Comparison of ENCODE assay signal across 8 cellular contexts in genomic region chr5:75335952-75336624, GRCh38. TPM values are rescaled to one million over a fixed set of nuclear protein-coding genes. Genes with fewer than 3 reads are reported as not detected.
DNase-seq lines count a peak whose midpoint lies in the region; ATAC-seq, FAIRE-seq and TF ChIP-seq lines count a peak whose summit lies in the region.

No MANE protein-coding gene starts in this region.

- H3K9ac ChIP-seq in KMS-11 (peak overlapping the region; percentile 64), endocrine pancreas (ENCODE audit: control insufficient read depth, insufficient read depth, low read length) (peak overlapping the region; percentile 73), mesenchymal stem cell (ENCODE audit: low read length) (peak overlapping the region; percentile 87)

- POLR2A ChIA-PET in RWPE1 (lab: Yijun Ruan, JAX; ENCODE audit: low non-redundant PET), result interaction anchor here (1.0 kb wide), 1 partner anchor 99 kb away, joined by 5 read pairs; the partner anchor contains the start of gene ANKRD31

- H3K79me1 ChIP-seq in mesenchymal stem cell (replicated peaks; ENCODE audit: low read length, poor library complexity, severe bottlenecking), result no peaks in the 10 kb centered on the region

- no peaks in the 10 kb centered on the region for H3K27me3 Mint-ChIP-seq in activated CD4-positive, alpha-beta T cell treated with anti-CD3 and anti-CD28 coated beads, Interleukin-2, amount 10 ng/mL, durations not matched to agents 24 days and 14 days

- peak; percentile 62 for ATAC-seq in upper lobe of right lung

- peak overlapping the region; percentile 21 for H4K8ac ChIP-seq in mesenchymal stem cell (ENCODE audit: low read length)

- H3K36me3 Mint-ChIP-seq in activated CD4-positive, alpha-beta T cell treated with anti-CD3 and anti-CD28 coated beads, Interleukin-2, amount 10 ng/mL, durations not matched to agents 24 days and 14 days (ENCODE audit: low read depth), result peaks cover 16% of the 10 kb centered on the region

- H3K4me1 ChIP-seq in KMS-11 (ENCODE audit: low read depth, poor library complexity, severe bottlenecking), result peaks cover 22% of the 10 kb centered on the region
- H3K4me1 ChIP-seq in endocrine pancreas (ENCODE audit: control insufficient read depth, insufficient read depth, low read length), result peaks cover 16% of the 10 kb centered on the region
- no peaks in the 10 kb centered on the region for H3K4me1 ChIP-seq in mesenchymal stem cell (ENCODE audit: control insufficient read depth, insufficient read depth, low read depth, low read length)
- H3K4me1 ChIP-seq in upper lobe of right lung, result peaks cover 6% of the 10 kb centered on the region

- H3K4me2 ChIP-seq in KMS-11 (peak overlapping the region; percentile 38), mesenchymal stem cell (ENCODE audit: low read length, poor library complexity, severe bottlenecking) (peak overlapping the region; percentile 84)

- H2BK5ac ChIP-seq in mesenchymal stem cell (ENCODE audit: low read depth, low read length, poor library complexity, severe bottlenecking), result no peak overlapping the region

- peak overlapping the region; percentile 75 to 81 for H3K18ac ChIP-seq in mesenchymal stem cell (ENCODE audit: low read depth in 1 of 2, low read length in 2 of 2)

- no peaks in the 10 kb centered on the region for H3K9me3 Mint-ChIP-seq in activated CD4-positive, alpha-beta T cell treated with anti-CD3 and anti-CD28 coated beads, Interleukin-2, amount 10 ng/mL, durations not matched to agents 24 days and 14 days

- H2BK120ac ChIP-seq in mesenchymal stem cell (ENCODE audit: low read depth, low read length), result no peak overlapping the region

- peak; percentile 63 for FAIRE-seq in GM18507 (lab: Jason Lieb, UNC)

- H3K27ac Mint-ChIP-seq in activated CD4-positive, alpha-beta T cell treated with anti-CD3 and anti-CD28 coated beads, Interleukin-2, amount 10 ng/mL, durations not matched to agents 24 days and 14 days, result no peak overlapping the region

- no peaks in the 10 kb centered on the region for H4K20me1 ChIP-seq in KMS-11 (ENCODE audit: insufficient read depth)

- WGBS in mesenchymal stem cell, result 19% methylated on average over 13 of the region's 13 CpGs

- H2BK12ac ChIP-seq in mesenchymal stem cell (ENCODE audit: low read length in 2 of 2), result peak overlapping the region; percentile 28 to 34

- H3K23ac ChIP-seq in mesenchymal stem cell (ENCODE audit: low read length in 2 of 2), result peak overlapping the region in 1 of 2 experiments; percentile 85

- H3K9me3 ChIP-seq in endocrine pancreas (ENCODE audit: control insufficient read depth, low read length) (no peaks in the 10 kb centered on the region), mesenchymal stem cell (ENCODE audit: control insufficient read depth, low read length) (no peaks in the 10 kb centered on the region), upper lobe of right lung (no peaks in the 10 kb centered on the region)

- CTCF ChIA-PET in RWPE1 (lab: Yijun Ruan, JAX), result interaction anchor here (1.2 to 1.3 kb wide), 3 partner anchors 38 to 100 kb away, joined by 3 to 7 read pairs (median 3); partner anchors contain the start of gene ANKRD31

- no peak overlapping the region for H4K91ac ChIP-seq in mesenchymal stem cell (ENCODE audit: low read length)

- H2AFZ ChIP-seq in KMS-11 (ENCODE audit: low read depth) (peak overlapping the region; percentile 88), mesenchymal stem cell (ENCODE audit: low read depth, low read length) (peak overlapping the region; percentile 77)

- peak; percentile 72 for DNase-seq in AG08396 (ENCODE audit: low spot score)
- no peak for DNase-seq in GM18507 (ENCODE audit: extremely low spot score, insufficient read length, low read depth)
- DNase-seq in RWPE1 (ENCODE audit: low spot score), result peak; percentile 62
- peak; percentile 95 for DNase-seq in mesenchymal stem cell
- no peak for DNase-seq in upper lobe of right lung
- no peak for DNase-seq in activated CD4-positive, alpha-beta T cell treated with anti-CD3 and anti-CD28 coated beads, Interleukin-2, amount 10 ng/mL, durations not matched to agents 24 days and 14 days

- H3K27ac ChIP-seq in KMS-11 (peak overlapping the region; percentile 70), RWPE1 (peak overlapping the region; percentile 95), mesenchymal stem cell (ENCODE audit: low read length, poor library complexity, severe bottlenecking) (peak overlapping the region; percentile 96), upper lobe of right lung (peak overlapping the region; percentile 89)

- H3K79me2 ChIP-seq in KMS-11 (ENCODE audit: insufficient read depth, low read depth), result peaks cover 38% of the 10 kb centered on the region

- peak overlapping the region; percentile 55 for H2BK15ac ChIP-seq in mesenchymal stem cell (ENCODE audit: low read depth, poor library complexity, severe bottlenecking)

- intact Hi-C loops in upper lobe of right lung (cut with DNase I), result no loop called here
- intact Hi-C loops in activated CD4-positive, alpha-beta T cell treated with anti-CD3 and anti-CD28 coated beads, Interleukin-2, amount 10 ng/mL, durations not matched to agents 24 days and 14 days (cut with micrococcal nuclease), result loop anchor here (1.0 to 5.0 kb wide), 12 partner anchors 11 to 931 kb away; partner anchors contain the start of genes CERT1, GCNT4, GFM2 and NSA2

- no peak; the same call in 1 of the 2 replicates for TF ChIP-seq CTCF in KMS-11 (conservative IDR thresholded peaks at IDR 0.05; ENCODE audit: low read depth, low read length)
- TF ChIP-seq CTCF in RWPE1 (conservative IDR thresholded peaks at IDR 0.05; ENCODE audit: low read depth), result no peak
- peak; percentile 24 for TF ChIP-seq CTCF in upper lobe of right lung (IDR thresholded peaks at IDR 0.05)

- no peaks in the 10 kb centered on the region for H3K27me3 ChIP-seq in KMS-11 (ENCODE audit: insufficient read depth, low read depth)
- H3K27me3 ChIP-seq in endocrine pancreas (ENCODE audit: control insufficient read depth, insufficient read depth, low read length), result no peaks in the 10 kb centered on the region
- H3K27me3 ChIP-seq in mesenchymal stem cell (ENCODE audit: control insufficient read depth in 1 of 2, insufficient read depth in 1 of 2, low read length in 2 of 2), result no peaks in the 10 kb centered on the region
- no peaks in the 10 kb centered on the region for H3K27me3 ChIP-seq in upper lobe of right lung

- no peak overlapping the region for H3K4me3 Mint-ChIP-seq in activated CD4-positive, alpha-beta T cell treated with anti-CD3 and anti-CD28 coated beads, Interleukin-2, amount 10 ng/mL, durations not matched to agents 24 days and 14 days

- H3K4ac ChIP-seq in mesenchymal stem cell (ENCODE audit: low read depth in 1 of 2, low read length in 2 of 2), result peak overlapping the region in 1 of 2 experiments; percentile 88

- no peak overlapping the region for H2AK5ac ChIP-seq in mesenchymal stem cell (ENCODE audit: low read length, severe bottlenecking)

- H3K36me3 ChIP-seq in KMS-11 (ENCODE audit: insufficient read depth) (no peaks in the 10 kb centered on the region), endocrine pancreas (ENCODE audit: control insufficient read depth, insufficient read depth, low read length) (no peaks in the 10 kb centered on the region), mesenchymal stem cell (ENCODE audit: control insufficient read depth in 1 of 2, insufficient read depth in 2 of 2, low read depth in 1 of 2, low read length in 2 of 2) (peaks cover 0 to 5% of the 10 kb centered on the region in 2 experiments), upper lobe of right lung (no peaks in the 10 kb centered on the region)

- no peak overlapping the region for H3K4me3 ChIP-seq in KMS-11 (IDR thresholded peaks at IDR 0.05; ENCODE audit: insufficient read depth, low read depth, low read length)
- H3K4me3 ChIP-seq in endocrine pancreas (ENCODE audit: control insufficient read depth, insufficient read depth, low read length), result peak overlapping the region; percentile 76
- peak overlapping the region; percentile 67 to 84 for H3K4me3 ChIP-seq in mesenchymal stem cell (ENCODE audit: insufficient read depth in 1 of 2, low read depth in 1 of 2, low read length in 2 of 2)
- peak overlapping the region; percentile 70 for H3K4me3 ChIP-seq in upper lobe of right lung

- peaks cover 27% of the 10 kb centered on the region for H3K4me1 Mint-ChIP-seq in activated CD4-positive, alpha-beta T cell treated with anti-CD3 and anti-CD28 coated beads, Interleukin-2, amount 10 ng/mL, durations not matched to agents 24 days and 14 days

- H3K14ac ChIP-seq in mesenchymal stem cell (ENCODE audit: low read length in 2 of 2), result peak overlapping the region in 1 of 2 experiments; percentile 22

RNA-seq across cellular contexts. Expression of gene HMGCR, which starts 0.9 kb away (rescaled TPM):
- polyA plus RNA-seq in mesenchymal stem cell (2013, experiment 1 of 2), result 97.7 TPM
- 98.7 TPM for polyA plus RNA-seq in mesenchymal stem cell (2013, experiment 2 of 2)
- total RNA-seq in upper lobe of right lung, result 96.5 TPM
- total RNA-seq in activated CD4-positive, alpha-beta T cell treated with anti-CD3 and anti-CD28 coated beads, Interleukin-2, amount 10 ng/mL, durations not matched to agents 24 days and 14 days, result 99.9 and 112 TPM in 2 replicates

Comparison
In these comparisons a context has a peak if more than half of its experiments do, and no peak if none do; other contexts are left out.
1. DNase-seq: peak in AG08396 (single experiment), RWPE1 (single experiment) and mesenchymal stem cell (single experiment); none in GM18507 (single experiment), upper lobe of right lung (single experiment) and activated CD4-positive, alpha-beta T cell treated with anti-CD3 and anti-CD28 coated beads, Interleukin-2, amount 10 ng/mL, durations not matched to agents 24 days and 14 days (single experiment).
2. Peak in every context shown above with its lines, with median percentiles within 50 percentile points of each other: H3K27ac ChIP-seq and H3K9ac ChIP-seq.